ENCODE assay signal across 8 cellular contexts in genomic region chr3:134299185-134299887, GRCh38. TPM values are rescaled to one million over a fixed set of nuclear protein-coding genes. Genes with fewer than 3 reads are reported as not detected.
DNase-seq lines count a peak whose midpoint lies in the region; ATAC-seq and TF ChIP-seq lines count a peak whose summit lies in the region.

No MANE protein-coding gene starts in this region.

- H2AK9ac ChIP-seq in IMR-90 (replicated peaks; ENCODE audit: low read depth, low read length, poor library complexity), result peak overlapping the region; percentile 33

- H2BK15ac ChIP-seq in IMR-90 (ENCODE audit: low read depth, low read length), result no peak overlapping the region

- H4K91ac ChIP-seq in IMR-90 (ENCODE audit: insufficient read depth, low read depth, low read length), result no peak overlapping the region

- no peak for DNase-seq in BJ (ENCODE audit: low read depth)
- DNase-seq in IMR-90, result peak; percentile 53
- no peak for DNase-seq in breast epithelium (ENCODE audit: low spot score in 2 of 2)
- no peak for DNase-seq in mesothelial cell of epicardium (ENCODE audit: low spot score in 2 of 2, unreplicated experiment in 2 of 2)
- DNase-seq in activated T-cell treated with anti-CD3 and anti-CD28 coated beads, Interleukin-2, amount 50 U/mL, for 24 hours, result no peak

- peak overlapping the region; percentile 50 for H3K27ac Mint-ChIP-seq in mesothelial cell of epicardium
- H3K27ac Mint-ChIP-seq in activated T-cell treated with anti-CD3 and anti-CD28 coated beads, Interleukin-2, amount 50 U/mL, for 24 hours, result no peak overlapping the region

- H3K4me1 Mint-ChIP-seq in mesothelial cell of epicardium, result peaks cover 7% of the 10 kb centered on the region
- H3K4me1 Mint-ChIP-seq in activated T-cell treated with anti-CD3 and anti-CD28 coated beads, Interleukin-2, amount 50 U/mL, for 24 hours (ENCODE audit: low read depth), result peaks cover 3% of the 10 kb centered on the region

- CTCF ChIA-PET in BJ (lab: Yijun Ruan, JAX), result interaction anchor here (0.7 to 7.2 kb wide), 15 partner anchors 8 to 371 kb away, joined by 3 to 106 read pairs (median 3); no protein-coding TSS in a partner anchor
- CTCF ChIA-PET in IMR-90 (lab: Yijun Ruan, JAX), result interaction anchor here (0.6 to 2.7 kb wide), 2 partner anchors 83 to 87 kb away, joined by 3 to 24 read pairs; no protein-coding TSS in a partner anchor

- in situ Hi-C loops in IMR-90 (cut with MboI; ENCODE audit: low sequenced_read_pairs), result no loop called here

- H3K27ac ChIP-seq in IMR-90 (ENCODE audit: insufficient read depth, low read length), result no peak overlapping the region
- H3K27ac ChIP-seq in breast epithelium, result peak overlapping the region; percentile 36 to 68

- H3K4me3 Mint-ChIP-seq in mesothelial cell of epicardium, result no peak overlapping the region
- no peak overlapping the region for H3K4me3 Mint-ChIP-seq in activated T-cell treated with anti-CD3 and anti-CD28 coated beads, Interleukin-2, amount 50 U/mL, for 24 hours

- peak; percentile 46 for TF ChIP-seq RAD21 in IMR-90 (IDR thresholded peaks at IDR 0.05; ENCODE audit: low read length)

- intact Hi-C loops in IMR-90 (cut with micrococcal nuclease), result loop anchor here (1.0 to 5.0 kb wide), 6 partner anchors 47 to 482 kb away; partner anchors contain the start of gene RYK
- intact Hi-C loops in breast epithelium (cut with DNase I; ENCODE audit: low total_unique reads), result no loop called here

- no peak overlapping the region; the same call in 1 of the 2 replicates for H3K9ac ChIP-seq in IMR-90 (ENCODE audit: low read depth, low read length)

- no peak overlapping the region for H4K5ac ChIP-seq in IMR-90 (ENCODE audit: low read depth, low read length)

- no peaks in the 10 kb centered on the region for H3K79me1 ChIP-seq in IMR-90 (ENCODE audit: low read depth in 1 of 2, low read length in 2 of 2)

- H3K4me1 ChIP-seq in IMR-90 (ENCODE audit: control insufficient read depth, insufficient read depth, low read length) (no peaks in the 10 kb centered on the region), breast epithelium (no peaks in the 10 kb centered on the region)

- H3K18ac ChIP-seq in IMR-90 (ENCODE audit: low read depth, low read length), result no peak overlapping the region

- no peaks in the 10 kb centered on the region for H4K20me1 ChIP-seq in IMR-90 (ENCODE audit: insufficient read depth, low read length)

- ATAC-seq in IMR-90 (ENCODE audit: low read depth) (peak; percentile 87), GM18511 (IDR thresholded peaks at IDR 0.05; ENCODE audit: unreplicated experiment) (no peak), GM18858 (IDR thresholded peaks at IDR 0.05; ENCODE audit: unreplicated experiment) (no peak), GM21529 (IDR thresholded peaks at IDR 0.05; ENCODE audit: unreplicated experiment) (no peak)

- BruUV-seq in IMR-90 (replicated peaks; lab: Mats Ljungman, UMichigan), result no TSS peak

- H3K27me3 Mint-ChIP-seq in mesothelial cell of epicardium (ENCODE audit: low read depth), result no peaks in the 10 kb centered on the region
- H3K27me3 Mint-ChIP-seq in activated T-cell treated with anti-CD3 and anti-CD28 coated beads, Interleukin-2, amount 50 U/mL, for 24 hours, result peaks cover 41% of the 10 kb centered on the region

- H3K4me3 ChIP-seq in BJ (ENCODE audit: low read depth, low read length), result no peak overlapping the region
- no peak overlapping the region for H3K4me3 ChIP-seq in IMR-90 (ENCODE audit: insufficient read depth, low read depth, low read length)
- no peak overlapping the region for H3K4me3 ChIP-seq in breast epithelium

- no peak overlapping the region for H3K56ac ChIP-seq in IMR-90 (ENCODE audit: extremely low read depth, insufficient read depth, low read length)

- H3K36me3 Mint-ChIP-seq in mesothelial cell of epicardium, result peaks cover 2% of the 10 kb centered on the region
- no peaks in the 10 kb centered on the region for H3K36me3 Mint-ChIP-seq in activated T-cell treated with anti-CD3 and anti-CD28 coated beads, Interleukin-2, amount 50 U/mL, for 24 hours (ENCODE audit: low read depth)

- no peak for TF ChIP-seq POLR2A in IMR-90 (IDR thresholded peaks at IDR 0.05; ENCODE audit: low read depth, low read length)
- no peak for TF ChIP-seq POLR2A in breast epithelium (IDR thresholded peaks at IDR 0.05)

- peak; percentile 53 for TF ChIP-seq CTCF in BJ (IDR thresholded peaks at IDR 0.05; ENCODE audit: insufficient read depth, low read depth, low read length)
- TF ChIP-seq CTCF in IMR-90 (conservative IDR thresholded peaks at IDR 0.05; ENCODE audit: low read depth, low read length), result peak; percentile 49
- TF ChIP-seq CTCF in breast epithelium (IDR thresholded peaks at IDR 0.05), result peak in 2 of 3 donors; percentile 41 to 48
- no peak for TF ChIP-seq CTCF in mesothelial cell of epicardium (IDR thresholded peaks at IDR 0.05; ENCODE audit: unreplicated experiment)

- H3K36me3 ChIP-seq in BJ (ENCODE audit: control insufficient read depth, insufficient read depth, low read length), result no peaks in the 10 kb centered on the region
- no peaks in the 10 kb centered on the region for H3K36me3 ChIP-seq in IMR-90 (ENCODE audit: control insufficient read depth, insufficient read depth, low read length)
- H3K36me3 ChIP-seq in breast epithelium, result no peaks in the 10 kb centered on the region

- POLR2A ChIA-PET in BJ (lab: Charles Lee), result no interaction called here
- POLR2A ChIA-PET in IMR-90 (lab: Charles Lee; ENCODE audit: unreplicated experiment), result no interaction called here

- dilution Hi-C loops in IMR-90 (cut with HindIII; ENCODE audit: low sequenced_read_pairs, unreplicated experiment), result no loop called here

- H3K27me3 ChIP-seq in BJ (ENCODE audit: control insufficient read depth, insufficient read depth, low read length), result no peaks in the 10 kb centered on the region
- no peaks in the 10 kb centered on the region for H3K27me3 ChIP-seq in IMR-90 (ENCODE audit: control insufficient read depth, insufficient read depth, low read length)
- no peaks in the 10 kb centered on the region for H3K27me3 ChIP-seq in breast epithelium

- H2BK5ac ChIP-seq in IMR-90 (ENCODE audit: low read depth, low read length, poor library complexity, severe bottlenecking), result no peak overlapping the region

- WGBS in IMR-90 (ENCODE audit: extremely low coverage in 2 of 2, insufficient read length in 1 of 2), 2 experiments, result 89% methylated on average over 1 of the region's 4 CpGs; no CpG with 5 or more reads in 1 of the 2 experiments

- H3K9me1 ChIP-seq in IMR-90 (ENCODE audit: insufficient read depth, low read length), result no peaks in the 10 kb centered on the region

- H3K9me3 ChIP-seq in IMR-90 (ENCODE audit: control insufficient read depth, insufficient read depth, low read length) (no peaks in the 10 kb centered on the region), breast epithelium (no peaks in the 10 kb centered on the region)

- 0 out of 2 replicates have a peak overlapping the region, but pooled peaks have one; percentile 15 for H2AK5ac ChIP-seq in IMR-90 (ENCODE audit: low read depth, low read length)

- H4K8ac ChIP-seq in IMR-90 (ENCODE audit: low read depth in 2 of 2, low read length in 2 of 2), result no peak overlapping the region

- no peak overlapping the region for H3K23ac ChIP-seq in IMR-90 (ENCODE audit: low read depth, low read length)

- peaks cover 11% of the 10 kb centered on the region for H3K9me3 Mint-ChIP-seq in mesothelial cell of epicardium
- H3K9me3 Mint-ChIP-seq in activated T-cell treated with anti-CD3 and anti-CD28 coated beads, Interleukin-2, amount 50 U/mL, for 24 hours, result peaks cover 5% of the 10 kb centered on the region

- H2AFZ ChIP-seq in IMR-90 (replicated peaks; ENCODE audit: low read length, poor library complexity), result peak overlapping the region; percentile 76

- H3K4ac ChIP-seq in IMR-90 (ENCODE audit: low read depth, low read length), result no peak overlapping the region

- no peak overlapping the region for H2BK120ac ChIP-seq in IMR-90 (ENCODE audit: low read depth, low read length)

- no peak overlapping the region for H2BK20ac ChIP-seq in IMR-90 (ENCODE audit: low read depth, low read length)

- H3K14ac ChIP-seq in IMR-90 (replicated peaks; ENCODE audit: low read depth, low read length), result no peak overlapping the region

- H3K4me2 ChIP-seq in IMR-90 (ENCODE audit: low read depth, low read length), result no peak overlapping the region

TF ChIP-seq in IMR-90, 13 proteins besides CTCF, POLR2A, EP300 and RAD21:
- TF ChIP-seq SMC3 (IDR thresholded peaks at IDR 0.05; ENCODE audit: low read depth, low read length) (peak; percentile 47; the same call in 1 of the 2 replicates), ELK1 (IDR thresholded peaks at IDR 0.05; ENCODE audit: borderline replicate concordance, low read depth, low read length) (no peak)

RNA-seq across cellular contexts. Expression of gene RYK, which starts 48.7 kb away (rescaled TPM):
- 41.3 and 60.9 TPM in 2 replicates for polyA plus RNA-seq in BJ (2011; rRNA removed)
- 31.1 and 43.3 TPM in 2 replicates for polyA minus RNA-seq in BJ (2011; rRNA and poly(A)+ RNA removed)
- total RNA-seq in IMR-90 (2012; rRNA removed), result 106 TPM in 2 replicates
- 35.0 and 42.4 TPM in 2 replicates for polyA plus RNA-seq in IMR-90 (2012; rRNA removed)
- 12.1 and 16.0 TPM in 2 replicates for polyA plus RNA-seq in IMR-90 (2012; cell fraction: cytosol; rRNA removed)
- 16.5 and 76.9 TPM in 2 replicates for polyA plus RNA-seq in IMR-90 (2012; cell fraction: nucleus; rRNA removed; ENCODE audit: low replicate concordance)
- 100 to 1,000 TPM in 2 of 3 donors, 10 to 100 TPM in 1; 77.9 to 153 (median 150) TPM for total RNA-seq in breast epithelium
- total RNA-seq in mesothelial cell of epicardium, result 93.1 to 103 TPM (median 100 TPM) in 3 replicates
